15 cellular contexts compared by ENCODE assay signal in genomic region chr15:43878466-43878865, GRCh38. TPM values are rescaled to one million over a fixed set of nuclear protein-coding genes. Genes with fewer than 3 reads are reported as not detected.
DNase-seq lines count a peak whose midpoint lies in the region; ATAC-seq and TF ChIP-seq lines count a peak whose summit lies in the region.
"Had no signal": no experiment of that assay in that cellular context is flagged by ENCODE, and none has a peak within 500 bp of the region (broad histone marks: within the 10 kb centered on the region; RNA-seq: fewer than 3 reads in every experiment).

No MANE protein-coding gene starts in this region.

- H3K4me3 ChIP-seq in right cardiac atrium (ENCODE audit: low read length), result peak overlapping the region; percentile 22
- H3K4me3 ChIP-seq: GM23338, HAP-1, MG63, SJSA1 had no signal

- peak; percentile 33 for DNase-seq in activated CD8-positive, alpha-beta memory T cell treated with anti-CD3 and anti-CD28 coated beads for 24 hours
- no peak for DNase-seq in activated CD8-positive, alpha-beta memory T cell treated with anti-CD3 and anti-CD28 coated beads, Interleukin-2, amount 50 U/mL, for 4 hours
- DNase-seq in DMS79 (lab: John Stamatoyannopoulos, UW) (peak; percentile 1), right cardiac atrium (no peak), LoVo (ENCODE audit: low spot score) (no peak)
- DNase-seq: DND-41; Kasumi-1; MG63; NCI-H187; NK-92 treated with Interleukin-12 subunit alpha and Interleukin-12 subunit beta, amount 100 ng/mL, for 24 hours had no signal

- peaks cover 6% of the 10 kb centered on the region for H3K4me1 ChIP-seq in right cardiac atrium (ENCODE audit: control insufficient read depth, insufficient read depth, low read length)
- H3K4me1 ChIP-seq: HAP-1, SJSA1 had no signal

- TF ChIP-seq CTCF in VCaP (conservative IDR thresholded peaks at IDR 0.05), result no peak

- 72% methylated on average over 2 of the region's 2 CpGs for WGBS in right cardiac atrium

- H3K27ac ChIP-seq in VCaP (peak overlapping the region; percentile 83), right cardiac atrium (ENCODE audit: low read length) (peak overlapping the region; percentile 80)
- H3K27ac ChIP-seq: SJSA1 had no signal

- H3K27me3 ChIP-seq in right cardiac atrium (ENCODE audit: control insufficient read depth, insufficient read depth), result no peaks in the 10 kb centered on the region
- H3K27me3 ChIP-seq: MG63, SJSA1 had no signal

- intact Hi-C loops in right cardiac atrium (cut with DNase I), result no loop called here

- H3K9me3 ChIP-seq in right cardiac atrium (ENCODE audit: control insufficient read depth, low read length), result no peaks in the 10 kb centered on the region
- H3K9me3 ChIP-seq: HAP-1, MG63, SJSA1 had no signal

- ATAC-seq in right cardiac atrium, result peak in 1 of 2 donors; percentile 9
- ATAC-seq in HG03039 (IDR thresholded peaks at IDR 0.05; ENCODE audit: unreplicated experiment), result no peak
- ATAC-seq: GM23338 had no signal

RNA-seq across cellular contexts. Expression of gene WDR76, which starts 51.7 kb away (rescaled TPM):
- total RNA-seq in right cardiac atrium, result 1 to 10 TPM; 2.9 to 3.4 (median 3.0) TPM
- polyA plus RNA-seq in right cardiac atrium, result 0.97 TPM

RNA-seq across cellular contexts. Expression of gene MFAP1, which starts 54.0 kb away (rescaled TPM):
- total RNA-seq in right cardiac atrium, result 10 to 100 TPM; 17.4 to 21.2 (median 19.3) TPM
- 19.7 TPM for polyA plus RNA-seq in right cardiac atrium

Comparison
In these comparisons a context has a peak if more than half of its experiments do, and no peak if none do; other contexts are left out.
1. DNase-seq: peak in activated CD8-positive, alpha-beta memory T cell treated with anti-CD3 and anti-CD28 coated beads for 24 hours (single experiment) and DMS79 (single experiment); none in activated CD8-positive, alpha-beta memory T cell treated with anti-CD3 and anti-CD28 coated beads, Interleukin-2, amount 50 U/mL, for 4 hours (single experiment), right cardiac atrium (0 of 3) and LoVo (single experiment).